ENCODE assay signal across 8 cellular contexts in the genomic region with DNA sequence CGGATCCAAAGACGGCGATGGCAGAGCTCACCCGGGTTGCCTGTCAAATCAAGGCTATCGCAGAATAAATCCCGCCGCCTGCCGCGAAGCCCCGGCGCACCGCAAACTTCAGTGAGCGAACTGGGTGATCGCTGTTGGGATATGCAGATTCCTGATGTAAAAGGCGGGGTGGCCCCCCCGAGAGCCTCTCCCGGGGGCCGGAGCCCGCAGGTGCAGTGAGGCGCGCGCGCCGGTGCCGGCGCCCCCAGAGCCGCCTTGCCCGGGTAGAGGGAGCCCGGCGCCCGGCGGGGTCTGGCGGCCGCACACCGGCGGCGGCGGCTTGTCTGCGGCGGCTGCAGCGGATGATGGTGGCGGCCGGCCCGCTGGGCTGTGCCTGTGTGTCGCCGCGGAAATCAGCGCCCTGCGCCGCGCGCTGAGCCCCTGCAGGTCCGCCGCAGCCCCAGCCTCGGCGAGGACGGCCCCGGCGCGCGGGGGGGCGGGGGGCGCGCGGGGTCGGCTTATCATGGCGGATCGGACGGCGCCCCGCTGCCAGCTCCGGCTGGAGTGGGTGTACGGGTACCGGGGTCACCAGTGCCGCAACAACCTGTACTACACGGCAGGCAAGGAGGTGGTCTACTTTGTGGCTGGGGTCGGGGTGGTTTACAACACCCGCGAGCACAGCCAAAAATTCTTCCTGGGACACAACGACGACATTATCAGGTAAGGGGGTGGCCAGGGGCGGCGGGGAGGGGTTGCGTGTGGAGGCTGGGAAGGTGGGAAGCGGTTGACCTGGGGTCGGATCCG. TPM values are rescaled to one million over a fixed set of nuclear protein-coding genes. Genes with fewer than 3 reads are reported as not detected.
DNase-seq lines count a peak whose midpoint lies in the region; ATAC-seq and TF ChIP-seq lines count a peak whose summit lies in the region.

No MANE protein-coding gene starts in this region.

- H3K36me3 ChIP-seq in BJ (ENCODE audit: control insufficient read depth, insufficient read depth, low read length): no peaks in the 10 kb centered on the region
- H3K36me3 ChIP-seq in H7 (replicated peaks; ENCODE audit: control insufficient read depth, insufficient read depth, low read length): no peaks in the 10 kb centered on the region
- no peaks in the 10 kb centered on the region for H3K36me3 ChIP-seq in duodenal mucosa (ENCODE audit: control insufficient read depth in 1 of 2, insufficient read depth in 2 of 2, low read length in 2 of 2)
- no peaks in the 10 kb centered on the region for H3K36me3 ChIP-seq in mesodermal cell (ENCODE audit: control insufficient read depth, insufficient read depth, low read length)
- no peaks in the 10 kb centered on the region for H3K36me3 ChIP-seq in upper lobe of left lung

- WGBS in mesodermal cell (ENCODE audit: insufficient coverage in 2 of 2), 2 experiments: 1% methylated on average over 43 to 67 of the region's 87 CpGs
- 4 to 9% methylated on average over 18 to 53 of the region's 87 CpGs for WGBS in upper lobe of left lung, 2 donors

- peaks cover 6% of the 10 kb centered on the region for H3K36me3 Mint-ChIP-seq in T-helper 17 cell (ENCODE audit: low read depth)

- H3K9me3 ChIP-seq in T-helper 17 cell (ENCODE audit: control insufficient read depth, low read length, poor library complexity, severe bottlenecking) (no peaks in the 10 kb centered on the region), duodenal mucosa (ENCODE audit: control insufficient read depth in 1 of 2, low read length in 2 of 2) (no peaks in the 10 kb centered on the region), mesodermal cell (ENCODE audit: control insufficient read depth, low read length) (no peaks in the 10 kb centered on the region), upper lobe of left lung (no peaks in the 10 kb centered on the region)

- no peak for TF ChIP-seq POLR2A in upper lobe of left lung (IDR thresholded peaks at IDR 0.05)

- peaks cover 61% of the 10 kb centered on the region for H3K27me3 Mint-ChIP-seq in T-helper 17 cell

- POLR2A ChIA-PET in BJ (lab: Charles Lee): no interaction called here

- H3K9ac ChIP-seq in duodenal mucosa (ENCODE audit: low read depth in 1 of 2, low read length in 2 of 2): peak overlapping the region; percentile 67 to 80

- H3K4me3 ChIP-seq in BJ (ENCODE audit: low read depth, low read length) (peak overlapping the region; percentile 71), H7 (ENCODE audit: insufficient read depth, low read depth, low read length) (peak overlapping the region; percentile 81), duodenal mucosa (ENCODE audit: low read depth in 1 of 2, low read length in 2 of 2) (peak overlapping the region; percentile 88 to 91), mesodermal cell (ENCODE audit: extremely low read depth, insufficient read depth, low read length, poor library complexity, severe bottlenecking) (peak overlapping the region; percentile 71), upper lobe of left lung (peak overlapping the region; percentile 66 to 73 (median 68))

- no peak for TF ChIP-seq EP300 in upper lobe of left lung (IDR thresholded peaks at IDR 0.05)

- H3K27ac ChIP-seq in duodenal mucosa (ENCODE audit: low read depth, low read length): no peak overlapping the region
- no peak overlapping the region for H3K27ac ChIP-seq in mesodermal cell (ENCODE audit: low read depth, low read length, severe bottlenecking)
- no peak overlapping the region for H3K27ac ChIP-seq in upper lobe of left lung

- no peak for TF ChIP-seq CTCF in BJ (IDR thresholded peaks at IDR 0.05; ENCODE audit: insufficient read depth, low read depth, low read length)
- TF ChIP-seq CTCF in upper lobe of left lung (IDR thresholded peaks at IDR 0.05): no peak

- H3K4me1 ChIP-seq in duodenal mucosa (ENCODE audit: control insufficient read depth in 1 of 2, insufficient read depth in 2 of 2, low read length in 2 of 2): peaks cover 6 to 19% of the 10 kb centered on the region in 2 donors
- H3K4me1 ChIP-seq in mesodermal cell (ENCODE audit: control insufficient read depth, insufficient read depth, low read length, poor library complexity, severe bottlenecking): peaks cover 5% of the 10 kb centered on the region
- H3K4me1 ChIP-seq in upper lobe of left lung: peaks cover 10 to 21% (median 18%) of the 10 kb centered on the region in 4 donors

- H3K27me3 ChIP-seq in BJ (ENCODE audit: control insufficient read depth, insufficient read depth, low read length): peaks cover 8% of the 10 kb centered on the region
- peaks cover 35% of the 10 kb centered on the region for H3K27me3 ChIP-seq in H7 (ENCODE audit: control insufficient read depth, insufficient read depth, low read length)
- H3K27me3 ChIP-seq in duodenal mucosa (ENCODE audit: control insufficient read depth in 1 of 2, insufficient read depth in 2 of 2, low read length in 2 of 2): peaks cover 25 to 29% of the 10 kb centered on the region in 2 donors
- H3K27me3 ChIP-seq in upper lobe of left lung: peaks cover 0 to 14% (median 6%) of the 10 kb centered on the region in 4 donors

- H3K4me3 Mint-ChIP-seq in T-helper 17 cell: peak overlapping the region; percentile 98

- no peak for DNase-seq in BJ (ENCODE audit: low read depth)
- peak; percentile 77 for DNase-seq in H7
- peak in 2 of 3 donors; percentile 21 to 36 for DNase-seq in T-helper 17 cell
- DNase-seq in upper lobe of left lung: peak; percentile 23 to 90
- no peak for DNase-seq in foreskin melanocyte

- peaks cover 10% of the 10 kb centered on the region for H3K4me1 Mint-ChIP-seq in T-helper 17 cell

- H3K27ac Mint-ChIP-seq in T-helper 17 cell: no peak overlapping the region

- ATAC-seq in T-helper 17 cell: no peak
- ATAC-seq in upper lobe of left lung (ENCODE audit: low FRiP score in 2 of 2): no peak
- no peak for ATAC-seq in HG02759 (IDR thresholded peaks at IDR 0.05; ENCODE audit: unreplicated experiment)

- CTCF ChIA-PET in BJ (lab: Yijun Ruan, JAX): interaction anchor here (1.3 kb wide), 1 partner anchor 114 kb away, joined by 3 read pairs; no protein-coding TSS in a partner anchor

RNA-seq across cellular contexts. Expression of a gene that starts 1.3 kb away (rescaled TPM):
- polyA plus RNA-seq in BJ (2011; rRNA removed): 0.18 and 0.36 TPM in 2 replicates
- 0.47 and 1.5 TPM in 2 replicates for polyA minus RNA-seq in BJ (2011; rRNA and poly(A)+ RNA removed)
- total RNA-seq in H7 (2014; rRNA removed; shearing (Covaris generic)): 0.52 and 1.0 TPM in 2 replicates
- total RNA-seq in T-helper 17 cell: 1 to 10 TPM; 2.2 to 4.0 TPM
- polyA plus RNA-seq in mesodermal cell (2013, experiment 1 of 2): 2.3 TPM
- polyA plus RNA-seq in mesodermal cell (2013, experiment 2 of 2): 0.66 TPM
- total RNA-seq in upper lobe of left lung: 1 to 10 TPM; 1.5 to 7.3 (median 4.0) TPM

Comparison
In these comparisons a context has a peak if more than half of its experiments do, and no peak if none do; other contexts are left out.
1. DNase-seq: peak in H7 (single experiment), T-helper 17 cell (2 of 3) and upper lobe of left lung (2 of 2); none in BJ (single experiment) and foreskin melanocyte (single experiment).
2. Peak in every context shown above with its lines, with median percentiles within 50 percentile points of each other: H3K4me3 ChIP-seq.